1 cellular context compared by ENCODE assay signal in genomic region chr11:64165842-64166635, GRCh38.
TF ChIP-seq lines count a peak whose summit lies in the region.

MACROD1 (minus strand) TSS chr11:64166113; CDS start chr11:64165994, 119 bp downstream.

TF ChIP-seq in HEK293, 187 proteins besides CTCF, POLR2A, EP300 and RAD21 (continued from another document and continues in another):
- no peak for TF ChIP-seq ZBTB6 (tag by site-specific recombination; IDR thresholded peaks at IDR 0.05)
- no peak for TF ChIP-seq ZNF140 (tag by site-specific recombination; IDR thresholded peaks at IDR 0.05)
- TF ChIP-seq ZNF639 (tag by site-specific recombination; IDR thresholded peaks at IDR 0.05): no peak
- peak; percentile 34; the same call in 1 of the 2 replicates for TF ChIP-seq KLF10 (tag by site-specific recombination; IDR thresholded peaks at IDR 0.05)
- no peak for TF ChIP-seq ZNF394 (tag by site-specific recombination; IDR thresholded peaks at IDR 0.05; ENCODE audit: borderline replicate concordance)
- no peak for TF ChIP-seq ZNF645 (tag by site-specific recombination; IDR thresholded peaks at IDR 0.05)
- no peak for TF ChIP-seq ZNF514 (tag by site-specific recombination; IDR thresholded peaks at IDR 0.05)
- no peak for TF ChIP-seq ZNF311 (tag by site-specific recombination; IDR thresholded peaks at IDR 0.05; ENCODE audit: borderline replicate concordance)
- TF ChIP-seq TSHZ1 (tag by site-specific recombination; IDR thresholded peaks at IDR 0.05; ENCODE audit: borderline replicate concordance): no peak
- no peak for TF ChIP-seq ZBTB48 (tag by site-specific recombination; IDR thresholded peaks at IDR 0.05)
- peak; percentile 66 for TF ChIP-seq ZEB2 (tag by site-specific recombination; IDR thresholded peaks at IDR 0.05)
- TF ChIP-seq ZNF169 (tag by site-specific recombination; IDR thresholded peaks at IDR 0.05): no peak
- TF ChIP-seq ZSCAN18 (tag by site-specific recombination; IDR thresholded peaks at IDR 0.05): no peak
- TF ChIP-seq ZNF768 (tag by site-specific recombination; IDR thresholded peaks at IDR 0.05): no peak
- no peak for TF ChIP-seq ZNF10 (tag by site-specific recombination; IDR thresholded peaks at IDR 0.05)
- peak; percentile 61 for TF ChIP-seq SP3 (tag by site-specific recombination; IDR thresholded peaks at IDR 0.05)
- no peak for TF ChIP-seq MZF1 (tag by site-specific recombination; IDR thresholded peaks at IDR 0.05; ENCODE audit: borderline replicate concordance)
- TF ChIP-seq ZBTB10 (tag by site-specific recombination; IDR thresholded peaks at IDR 0.05): no peak
- no peak for TF ChIP-seq ZBTB21 (tag by site-specific recombination; IDR thresholded peaks at IDR 0.05)
- TF ChIP-seq YY1 (tag by site-specific recombination; IDR thresholded peaks at IDR 0.05): no peak
- TF ChIP-seq ZNF747 (tag by site-specific recombination; IDR thresholded peaks at IDR 0.05): no peak
- TF ChIP-seq BCL11A (tag by site-specific recombination; IDR thresholded peaks at IDR 0.05; ENCODE audit: low read depth): no peak
- TF ChIP-seq ZNF274 (IDR thresholded peaks at IDR 0.05; ENCODE audit: low read length): no peak
- no peak for TF ChIP-seq ZNF274 (tag by site-specific recombination; IDR thresholded peaks at IDR 0.05; ENCODE audit: borderline replicate concordance)
- no peak for TF ChIP-seq ZNF449 (tag by site-specific recombination; IDR thresholded peaks at IDR 0.05)
- no peak for TF ChIP-seq ZNF654 (tag by site-specific recombination; IDR thresholded peaks at IDR 0.05; ENCODE audit: low read depth)
- no peak for TF ChIP-seq ZNF174 (tag by site-specific recombination; IDR thresholded peaks at IDR 0.05)
- TF ChIP-seq ZNF510 (tag by site-specific recombination; IDR thresholded peaks at IDR 0.05; ENCODE audit: insufficient replicate concordance): no peak
- TF ChIP-seq ZFP3 (tag by site-specific recombination; IDR thresholded peaks at IDR 0.05; ENCODE audit: low read depth): peak; percentile 100
- TF ChIP-seq KLF16 (tag by site-specific recombination; IDR thresholded peaks at IDR 0.05): no peak
- no peak for TF ChIP-seq ZNF362 (tag by site-specific recombination; IDR thresholded peaks at IDR 0.05)
- peak; percentile 71 for TF ChIP-seq ZBTB17 (tag by site-specific recombination; IDR thresholded peaks at IDR 0.05)
- TF ChIP-seq ZNF416 (tag by site-specific recombination; IDR thresholded peaks at IDR 0.05): no peak
- no peak for TF ChIP-seq ZNF670 (tag by site-specific recombination; IDR thresholded peaks at IDR 0.05; ENCODE audit: low read depth)
- peak; percentile 58 for TF ChIP-seq ZFHX2 (tag by site-specific recombination; conservative IDR thresholded peaks at IDR 0.05)
- TF ChIP-seq ZNF501 (tag by site-specific recombination; IDR thresholded peaks at IDR 0.05): no peak
- no peak for TF ChIP-seq ZNF585B (tag by site-specific recombination; IDR thresholded peaks at IDR 0.05)
- peak; percentile 40; the same call in 1 of the 2 replicates for TF ChIP-seq PRDM10 (tag by site-specific recombination; IDR thresholded peaks at IDR 0.05)
- no peak for TF ChIP-seq ZNF19 (tag by site-specific recombination; IDR thresholded peaks at IDR 0.05; ENCODE audit: low read depth)
- no peak for TF ChIP-seq ZNF704 (tag by site-specific recombination; IDR thresholded peaks at IDR 0.05)
- no peak for TF ChIP-seq ZNF544 (tag by site-specific recombination; IDR thresholded peaks at IDR 0.05)
- TF ChIP-seq ZNF354C (tag by site-specific recombination; IDR thresholded peaks at IDR 0.05; ENCODE audit: borderline replicate concordance, low read depth): no peak
- no peak for TF ChIP-seq ZNF473 (tag by site-specific recombination; IDR thresholded peaks at IDR 0.05)
- no peak for TF ChIP-seq MEIS1 (CRISPR knock-in tag; IDR thresholded peaks at IDR 0.05; ENCODE audit: borderline replicate concordance)
- TF ChIP-seq ZNF184 (tag by site-specific recombination; IDR thresholded peaks at IDR 0.05): no peak
- no peak for TF ChIP-seq HOXC10 (CRISPR knock-in tag; IDR thresholded peaks at IDR 0.05)
